1 cellular context compared by ENCODE assay signal in genomic region chr6:34696189-34696738, GRCh38.
TF ChIP-seq lines count a peak whose summit lies in the region.

No MANE protein-coding gene starts in this region.

TF ChIP-seq in K562, 482 proteins besides CTCF, POLR2A, EP300 and RAD21 (continued from another document):
- TF ChIP-seq E2F8 (IDR thresholded peaks at IDR 0.05; ENCODE audit: low read depth, partially characterized antibody) (no peak), STAT5B (CRISPR knock-in tag; IDR thresholded peaks at IDR 0.05) (no peak), RBFOX2 (IDR thresholded peaks at IDR 0.05; ENCODE audit: low read depth, low read length) (peak; percentile 80), PRMT5 (CRISPR knock-in tag; IDR thresholded peaks at IDR 0.05) (0 out of 2 replicates have a peak, but pooled peaks have one; percentile 67), MEF2D (tag; conservative IDR thresholded peaks at IDR 0.05; ENCODE audit: low read depth) (no peak), BRF2 (IDR thresholded peaks at IDR 0.05; ENCODE audit: borderline replicate concordance, insufficient read depth, insufficient read length) (no peak), TCF15 (CRISPR knock-in tag; IDR thresholded peaks at IDR 0.05) (no peak), ZEB2 (IDR thresholded peaks at IDR 0.05) (no peak), CCAR2 (IDR thresholded peaks at IDR 0.05; ENCODE audit: low read depth, low read length) (no peak), BDP1 (IDR thresholded peaks at IDR 0.05; ENCODE audit: insufficient read depth, insufficient read length) (no peak), TSHZ1 (CRISPR knock-in tag; IDR thresholded peaks at IDR 0.05) (no peak), RBM34 (IDR thresholded peaks at IDR 0.05; ENCODE audit: borderline replicate concordance, insufficient read depth, low read length) (no peak), MAZ (CRISPR knock-in tag; conservative IDR thresholded peaks at IDR 0.05 in 1 of 2, IDR thresholded peaks at IDR 0.05 in 1 of 2) (peak; percentile 9 to 84; a peak in 3 of 4 replicates), TEAD4 (IDR thresholded peaks at IDR 0.05; ENCODE audit: low read length) (no peak), TEAD4 (CRISPR knock-in tag; IDR thresholded peaks at IDR 0.05; ENCODE audit: borderline replicate concordance) (no peak), MAFF (IDR thresholded peaks at IDR 0.05; ENCODE audit: low read length) (no peak), NFE2L1 (tag; IDR thresholded peaks at IDR 0.05; ENCODE audit: borderline replicate concordance, low read depth) (no peak), DPF2 (IDR thresholded peaks at IDR 0.05) (no peak), RNF2 (IDR thresholded peaks at IDR 0.05) (no peak), KDM4B (IDR thresholded peaks at IDR 0.05; ENCODE audit: borderline replicate concordance in 2 of 2, low read depth in 1 of 2) (peak in 1 of 2 experiments; percentile 19; a peak in 1 of 4 replicates), KLF13 (tag; IDR thresholded peaks at IDR 0.05; ENCODE audit: borderline replicate concordance, low read depth) (no peak), NR2C2 (CRISPR knock-in tag; IDR thresholded peaks at IDR 0.05) (no peak), NR2C2 (tag; IDR thresholded peaks at IDR 0.05) (no peak), E2F5 (CRISPR knock-in tag; IDR thresholded peaks at IDR 0.05) (no peak), ZNF253 (CRISPR knock-in tag; conservative IDR thresholded peaks at IDR 0.05) (no peak), DACH1 (IDR thresholded peaks at IDR 0.05; ENCODE audit: partially characterized antibody) (no peak), FOSL1 (tag; conservative IDR thresholded peaks at IDR 0.05) (no peak), ZNF239 (CRISPR knock-in tag; IDR thresholded peaks at IDR 0.05) (no peak), ETV6 (IDR thresholded peaks at IDR 0.05; ENCODE audit: borderline replicate concordance in 1 of 2, low read depth in 2 of 2, low read length in 1 of 2) (no peak), ETV6 (CRISPR knock-in tag; IDR thresholded peaks at IDR 0.05; ENCODE audit: borderline replicate concordance) (no peak), PRDM10 (IDR thresholded peaks at IDR 0.05; ENCODE audit: partially characterized antibody) (no peak), ZBTB12 (CRISPR knock-in tag; IDR thresholded peaks at IDR 0.05) (no peak), FOXA1 (IDR thresholded peaks at IDR 0.05; ENCODE audit: borderline replicate concordance) (no peak), SIN3A (IDR thresholded peaks at IDR 0.05; ENCODE audit: borderline replicate concordance in 2 of 2, control insufficient read depth in 1 of 2, low read depth in 2 of 2, low read length in 2 of 2) (peak in 1 of 2 experiments; percentile 48; a peak in 1 of 4 replicates), TCF3 (CRISPR knock-in tag; IDR thresholded peaks at IDR 0.05) (no peak), HNRNPLL (IDR thresholded peaks at IDR 0.05; ENCODE audit: low read depth, low read length, poor library complexity, severe bottlenecking) (no peak), ZNF395 (CRISPR knock-in tag; IDR thresholded peaks at IDR 0.05) (no peak), ZNF133 (CRISPR knock-in tag; IDR thresholded peaks at IDR 0.05) (no peak), E2F6 (IDR thresholded peaks at IDR 0.05; ENCODE audit: borderline replicate concordance in 1 of 2, extremely low read depth in 1 of 2, insufficient read depth in 1 of 2, insufficient read length in 1 of 2, low read depth in 1 of 2, low read length in 1 of 2, poor library complexity in 1 of 2, severe bottlenecking in 1 of 2) (no peak), KDM1A (IDR thresholded peaks at IDR 0.05) (no peak), FOXA3 (CRISPR knock-in tag; conservative IDR thresholded peaks at IDR 0.05 in 1 of 2, IDR thresholded peaks at IDR 0.05 in 1 of 2) (no peak), ZNF695 (CRISPR knock-in tag; IDR thresholded peaks at IDR 0.05) (no peak), PRPF4 (IDR thresholded peaks at IDR 0.05; ENCODE audit: insufficient read depth, low read depth, low read length, poor library complexity, severe bottlenecking) (no peak), TEAD1 (CRISPR knock-in tag; IDR thresholded peaks at IDR 0.05) (no peak), L3MBTL2 (IDR thresholded peaks at IDR 0.05) (no peak), ZNF77 (CRISPR knock-in tag; IDR thresholded peaks at IDR 0.05) (no peak), TARDBP (IDR thresholded peaks at IDR 0.05) (0 out of 2 replicates have a peak, but pooled peaks have one; percentile 16), ARHGAP35 (IDR thresholded peaks at IDR 0.05; ENCODE audit: partially characterized antibody) (no peak), XRCC3 (IDR thresholded peaks at IDR 0.05) (no peak)
